ENCODE assay signal across 18 cellular contexts in the genomic region with DNA sequence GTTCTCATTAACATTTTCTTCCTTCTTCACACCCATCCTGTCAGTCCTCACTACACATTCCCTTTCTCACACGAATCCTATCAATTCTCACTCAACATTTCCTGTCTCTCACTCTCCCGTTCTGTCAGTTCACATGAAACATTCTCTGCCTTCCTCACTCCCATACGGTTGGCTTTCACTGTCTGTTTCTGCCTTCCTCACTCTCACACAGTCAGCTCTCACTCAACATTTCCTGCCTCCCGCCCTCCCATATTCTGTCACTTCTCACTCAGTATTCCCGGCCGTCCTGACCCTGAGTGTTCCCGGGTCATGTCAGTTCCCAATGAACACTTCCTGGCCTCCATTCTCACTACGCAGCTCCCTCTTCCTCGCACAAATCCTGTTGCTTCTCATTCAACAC.
DNase-seq lines count a peak whose midpoint lies in the region; ATAC-seq and TF ChIP-seq lines count a peak whose summit lies in the region.
"Had no signal": no experiment of that assay in that cellular context is flagged by ENCODE, and none has a peak within 500 bp of the region (broad histone marks: within the 10 kb centered on the region; RNA-seq: fewer than 3 reads in every experiment).

No MANE protein-coding gene starts in this region.

- peaks cover 2% of the 10 kb centered on the region for H3K27me3 Mint-ChIP-seq in glutamatergic neuron (ENCODE audit: unreplicated experiment)
- H3K27me3 Mint-ChIP-seq: B cell; CD4-positive, CD25-positive, alpha-beta regulatory T cell had no signal

- CTCF ChIA-PET in HEK293 (lab: Yijun Ruan, JAX): interaction anchor here (0.7 kb wide), 1 partner anchor 59 kb away, joined by 3 read pairs; no protein-coding TSS in a partner anchor

- DNase-seq in dermis microvascular lymphatic vessel endothelial cell (ENCODE audit: low read depth in 2 of 2) (peak; percentile 56 to 71), lung microvascular endothelial cell (ENCODE audit: low read depth in 2 of 2) (peak; percentile 51 to 74), glutamatergic neuron (no peak), NCI-H1048 (lab: John Stamatoyannopoulos, UW) (no peak)
- DNase-seq: Caco-2; CD4-positive, CD25-positive, alpha-beta regulatory T cell; CD8-positive, alpha-beta T cell; DMS153; DND-41; GM23248; H7; HCEC 1CT had no signal

- H3K4me1 Mint-ChIP-seq in glutamatergic neuron (ENCODE audit: low read depth, unreplicated experiment): peaks cover 2% of the 10 kb centered on the region
- H3K4me1 Mint-ChIP-seq: B cell; CD4-positive, CD25-positive, alpha-beta regulatory T cell had no signal

- no peaks in the 10 kb centered on the region for H3K9me3 ChIP-seq in HEK293 (ENCODE audit: control insufficient read depth, insufficient read depth, low read depth, low read length)
- H3K9me3 ChIP-seq: Caco-2 had no signal

- H3K4me3 Mint-ChIP-seq in glutamatergic neuron (ENCODE audit: unreplicated experiment): no peak overlapping the region
- H3K4me3 Mint-ChIP-seq: B cell; CD4-positive, CD25-positive, alpha-beta regulatory T cell; CD8-positive, alpha-beta T cell had no signal

- no peak for TF ChIP-seq CTCF in HEK293 (tag by site-specific recombination; IDR thresholded peaks at IDR 0.05)
- no peak for TF ChIP-seq CTCF in glutamatergic neuron (IDR thresholded peaks at IDR 0.05; ENCODE audit: partially characterized antibody, unreplicated experiment)

- H3K36me3 ChIP-seq in HEK293 (ENCODE audit: control insufficient read depth in 2 of 2, insufficient read depth in 1 of 2, low read length in 2 of 2): peaks cover 0 to 88% of the 10 kb centered on the region in 2 experiments; a peak in 1 of 3 replicates

- H3K27ac ChIP-seq in HEK293 (ENCODE audit: extremely low read depth, low read depth, low read length): no peak overlapping the region
- H3K27ac ChIP-seq: 22Rv1, BLaER1, C4-2B, GM23248 had no signal

- no peak overlapping the region for H3K27ac Mint-ChIP-seq in glutamatergic neuron (ENCODE audit: unreplicated experiment)
- H3K27ac Mint-ChIP-seq: B cell; CD4-positive, CD25-positive, alpha-beta regulatory T cell; CD8-positive, alpha-beta T cell had no signal

- ATAC-seq in HG02678 (IDR thresholded peaks at IDR 0.05; ENCODE audit: unreplicated experiment): no peak
- ATAC-seq: CD8-positive, alpha-beta T cell had no signal

- POLR2A ChIA-PET in HEK293 (lab: Yijun Ruan, JAX): no interaction called here

- H3K9me3 Mint-ChIP-seq in glutamatergic neuron (ENCODE audit: unreplicated experiment): no peaks in the 10 kb centered on the region
- H3K9me3 Mint-ChIP-seq: CD8-positive, alpha-beta T cell had no signal

- H3K4me1 ChIP-seq in HEK293 (ENCODE audit: control insufficient read depth, insufficient read depth, low read length): no peaks in the 10 kb centered on the region
- H3K4me1 ChIP-seq: BLaER1, Caco-2 had no signal

- no peak overlapping the region for H3K4me3 ChIP-seq in HEK293 (ENCODE audit: low read depth, low read length)
- H3K4me3 ChIP-seq: BLaER1, GM23248 had no signal

- peaks cover 11% of the 10 kb centered on the region for H3K36me3 Mint-ChIP-seq in glutamatergic neuron (ENCODE audit: unreplicated experiment)

TF ChIP-seq in HEK293, 187 proteins besides CTCF, POLR2A, EP300 and RAD21:
- TF ChIP-seq GLI4 (tag by site-specific recombination; IDR thresholded peaks at IDR 0.05): no peak
- peak; percentile 70 for TF ChIP-seq PRDM1 (tag by site-specific recombination; IDR thresholded peaks at IDR 0.05)

Comparison
In these comparisons a context has a peak if more than half of its experiments do, and no peak if none do; other contexts are left out.
1. DNase-seq: peak in dermis microvascular lymphatic vessel endothelial cell (2 of 2) and lung microvascular endothelial cell (2 of 2); none in glutamatergic neuron (single experiment) and NCI-H1048 (single experiment).